In the genomic region with DNA sequence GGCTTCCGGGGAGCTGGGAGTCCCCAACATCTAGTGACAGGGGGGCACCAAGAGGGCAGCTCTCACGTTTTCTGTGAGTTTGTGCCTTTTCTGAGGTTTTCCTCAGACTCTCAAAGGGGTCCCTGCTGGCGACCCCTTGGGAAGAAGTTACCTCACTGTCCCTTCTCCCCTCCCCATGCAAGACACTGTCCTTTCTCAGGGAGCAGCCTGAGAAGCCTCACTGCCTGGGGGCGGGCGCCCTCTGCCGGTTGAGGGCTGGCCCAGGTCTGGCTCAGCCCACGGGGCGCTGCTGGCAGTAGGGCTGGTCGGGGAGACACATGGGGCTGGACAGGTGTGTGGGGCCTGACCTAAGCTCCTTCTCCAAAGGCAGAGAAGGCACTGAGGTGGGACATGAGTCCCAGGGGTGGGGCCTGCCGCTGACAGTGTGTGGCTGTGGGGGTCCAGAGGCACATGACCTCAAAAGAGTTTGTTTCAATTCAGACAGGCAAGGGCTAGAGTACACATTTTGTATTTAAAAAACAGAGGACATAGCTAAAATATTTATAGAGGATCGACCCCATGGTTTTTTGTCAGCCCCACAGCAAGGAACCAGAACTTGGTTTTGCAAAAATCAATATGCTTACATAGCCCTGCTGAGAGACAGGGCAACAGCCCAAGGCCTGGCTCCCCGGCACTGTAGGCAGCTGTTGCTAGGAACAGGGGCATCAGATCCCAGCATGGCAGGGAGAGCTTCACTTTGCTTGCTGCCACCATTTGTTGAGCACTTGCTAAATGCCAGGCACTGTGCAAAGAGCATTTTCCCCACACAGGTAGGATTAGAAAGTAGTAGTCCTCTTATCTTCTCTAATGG, we compare ENCODE assay signal across 1 cellular context.
TF ChIP-seq lines count a peak whose summit lies in the region.

No MANE protein-coding gene starts in this region.

TF ChIP-seq in HepG2, 621 proteins besides CTCF, POLR2A, EP300 and RAD21 (continued from another document):
- TF ChIP-seq, protein P1, sequence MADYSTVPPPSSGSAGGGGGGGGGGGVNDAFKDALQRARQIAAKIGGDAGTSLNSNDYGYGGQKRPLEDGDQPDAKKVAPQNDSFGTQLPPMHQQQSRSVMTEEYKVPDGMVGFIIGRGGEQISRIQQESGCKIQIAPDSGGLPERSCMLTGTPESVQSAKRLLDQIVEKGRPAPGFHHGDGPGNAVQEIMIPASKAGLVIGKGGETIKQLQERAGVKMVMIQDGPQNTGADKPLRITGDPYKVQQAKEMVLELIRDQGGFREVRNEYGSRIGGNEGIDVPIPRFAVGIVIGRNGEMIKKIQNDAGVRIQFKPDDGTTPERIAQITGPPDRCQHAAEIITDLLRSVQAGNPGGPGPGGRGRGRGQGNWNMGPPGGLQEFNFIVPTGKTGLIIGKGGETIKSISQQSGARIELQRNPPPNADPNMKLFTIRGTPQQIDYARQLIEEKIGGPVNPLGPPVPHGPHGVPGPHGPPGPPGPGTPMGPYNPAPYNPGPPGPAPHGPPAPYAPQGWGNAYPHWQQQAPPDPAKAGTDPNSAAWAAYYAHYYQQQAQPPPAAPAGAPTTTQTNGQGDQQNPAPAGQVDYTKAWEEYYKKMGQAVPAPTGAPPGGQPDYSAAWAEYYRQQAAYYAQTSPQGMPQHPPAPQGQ (CRISPR knock-in tag; IDR thresholded peaks at IDR 0.05; ENCODE audit: borderline replicate concordance) = no peak
- TF ChIP-seq NFKB2 (CRISPR knock-in tag; IDR thresholded peaks at IDR 0.05; ENCODE audit: borderline replicate concordance) (peak; percentile 48; the same call in 1 of the 2 replicates), MEF2D (CRISPR knock-in tag; IDR thresholded peaks at IDR 0.05) (peak; percentile 37; the same call in 1 of the 2 replicates), ZKSCAN8 (CRISPR knock-in tag; IDR thresholded peaks at IDR 0.05; ENCODE audit: borderline replicate concordance) (no peak; the same call in 1 of the 2 replicates), ZBTB8A (CRISPR knock-in tag; IDR thresholded peaks at IDR 0.05; ENCODE audit: borderline replicate concordance, low read depth) (no peak), ZNF274 (CRISPR knock-in tag; IDR thresholded peaks at IDR 0.05) (0 out of 2 replicates have a peak, but pooled peaks have one; percentile 29), ZNF660 (CRISPR knock-in tag; IDR thresholded peaks at IDR 0.05; ENCODE audit: borderline replicate concordance, low read depth) (no peak), ZSCAN22 (CRISPR knock-in tag; IDR thresholded peaks at IDR 0.05) (no peak), GATA4 (IDR thresholded peaks at IDR 0.05; ENCODE audit: borderline replicate concordance, low read depth) (no peak), MTF2 (CRISPR knock-in tag; IDR thresholded peaks at IDR 0.05; ENCODE audit: borderline replicate concordance) (no peak), ZNF501 (CRISPR knock-in tag; IDR thresholded peaks at IDR 0.05) (0 out of 2 replicates have a peak, but pooled peaks have one; percentile 51), ZNF850 (CRISPR knock-in tag; conservative IDR thresholded peaks at IDR 0.05) (no peak), ZNF451 (CRISPR knock-in tag; IDR thresholded peaks at IDR 0.05) (no peak), THAP11 (CRISPR knock-in tag; IDR thresholded peaks at IDR 0.05) (peak; percentile 35; the same call in 1 of the 2 replicates), ZNF567 (CRISPR knock-in tag; IDR thresholded peaks at IDR 0.05; ENCODE audit: borderline replicate concordance) (no peak), ZSCAN12 (CRISPR knock-in tag; IDR thresholded peaks at IDR 0.05) (no peak), GFI1 (CRISPR knock-in tag; IDR thresholded peaks at IDR 0.05; ENCODE audit: borderline replicate concordance) (peak; percentile 49; the same call in 1 of the 2 replicates), RXRA (CRISPR knock-in tag; IDR thresholded peaks at IDR 0.05) (no peak), TOE1 (CRISPR knock-in tag; IDR thresholded peaks at IDR 0.05) (no peak), ZNF264 (CRISPR knock-in tag; IDR thresholded peaks at IDR 0.05) (no peak), GLI4 (CRISPR knock-in tag; IDR thresholded peaks at IDR 0.05; ENCODE audit: borderline replicate concordance) (no peak), GZF1 (CRISPR knock-in tag; IDR thresholded peaks at IDR 0.05) (no peak), CENPT (CRISPR knock-in tag; IDR thresholded peaks at IDR 0.05; ENCODE audit: low read depth) (no peak), MAF1 (CRISPR knock-in tag; IDR thresholded peaks at IDR 0.05; ENCODE audit: borderline replicate concordance) (no peak), HNRNPLL (IDR thresholded peaks at IDR 0.05; ENCODE audit: low read depth, low read length, poor library complexity, severe bottlenecking) (peak; percentile 28), GABPB1 (CRISPR knock-in tag; IDR thresholded peaks at IDR 0.05) (peak; percentile 45; the same call in 1 of the 2 replicates), NRL (CRISPR knock-in tag; IDR thresholded peaks at IDR 0.05; ENCODE audit: borderline replicate concordance) (no peak), ATAD3A (CRISPR knock-in tag; IDR thresholded peaks at IDR 0.05) (no peak), RNF2 (conservative IDR thresholded peaks at IDR 0.05; ENCODE audit: low read depth) (no peak), SRSF4 (IDR thresholded peaks at IDR 0.05; ENCODE audit: low read depth, low read length, poor library complexity, severe bottlenecking) (no peak), KLF16 (CRISPR knock-in tag; IDR thresholded peaks at IDR 0.05) (no peak), HNRNPH1 (optimal IDR thresholded peaks at IDR 0.05; ENCODE audit: low read depth, low read length) (no peak), NFRKB (IDR thresholded peaks at IDR 0.05) (no peak), PHB2 (IDR thresholded peaks at IDR 0.05; ENCODE audit: partially characterized antibody) (no peak), XRCC5 (optimal IDR thresholded peaks at IDR 0.05; ENCODE audit: low read length) (peak; percentile 59), ZFP41 (CRISPR knock-in tag; IDR thresholded peaks at IDR 0.05; ENCODE audit: borderline replicate concordance) (no peak), KMT2A (CRISPR knock-in tag; IDR thresholded peaks at IDR 0.05) (no peak), ZSCAN25 (CRISPR knock-in tag; IDR thresholded peaks at IDR 0.05) (0 out of 2 replicates have a peak, but pooled peaks have one; percentile 27), KLF9 (CRISPR knock-in tag; IDR thresholded peaks at IDR 0.05; ENCODE audit: low read depth) (no peak), ZNF432 (CRISPR knock-in tag; IDR thresholded peaks at IDR 0.05; ENCODE audit: borderline replicate concordance) (no peak), KDM4B (CRISPR knock-in tag; IDR thresholded peaks at IDR 0.05) (no peak), ZNF678 (CRISPR knock-in tag; IDR thresholded peaks at IDR 0.05) (no peak), CCAR2 (optimal IDR thresholded peaks at IDR 0.05; ENCODE audit: low read depth, low read length) (no peak), CBFB (CRISPR knock-in tag; IDR thresholded peaks at IDR 0.05) (no peak), ZNF101 (CRISPR knock-in tag; IDR thresholded peaks at IDR 0.05; ENCODE audit: borderline replicate concordance, low read depth) (no peak), KLF12 (CRISPR knock-in tag; IDR thresholded peaks at IDR 0.05; ENCODE audit: borderline replicate concordance) (no peak)
- TF ChIP-seq, protein P2, sequence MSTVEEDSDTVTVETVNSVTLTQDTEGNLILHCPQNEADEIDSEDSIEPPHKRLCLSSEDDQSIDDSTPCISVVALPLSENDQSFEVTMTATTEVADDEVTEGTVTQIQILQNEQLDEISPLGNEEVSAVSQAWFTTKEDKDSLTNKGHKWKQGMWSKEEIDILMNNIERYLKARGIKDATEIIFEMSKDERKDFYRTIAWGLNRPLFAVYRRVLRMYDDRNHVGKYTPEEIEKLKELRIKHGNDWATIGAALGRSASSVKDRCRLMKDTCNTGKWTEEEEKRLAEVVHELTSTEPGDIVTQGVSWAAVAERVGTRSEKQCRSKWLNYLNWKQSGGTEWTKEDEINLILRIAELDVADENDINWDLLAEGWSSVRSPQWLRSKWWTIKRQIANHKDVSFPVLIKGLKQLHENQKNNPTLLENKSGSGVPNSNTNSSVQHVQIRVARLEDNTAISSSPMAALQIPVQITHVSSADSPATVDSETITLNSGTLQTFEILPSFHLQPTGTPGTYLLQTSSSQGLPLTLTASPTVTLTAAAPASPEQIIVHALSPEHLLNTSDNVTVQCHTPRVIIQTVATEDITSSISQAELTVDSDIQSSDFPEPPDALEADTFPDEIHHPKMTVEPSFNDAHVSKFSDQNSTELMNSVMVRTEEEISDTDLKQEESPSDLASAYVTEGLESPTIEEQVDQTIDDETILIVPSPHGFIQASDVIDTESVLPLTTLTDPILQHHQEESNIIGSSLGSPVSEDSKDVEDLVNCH (CRISPR knock-in tag; IDR thresholded peaks at IDR 0.05) = no peak
- TF ChIP-seq, protein P3, sequence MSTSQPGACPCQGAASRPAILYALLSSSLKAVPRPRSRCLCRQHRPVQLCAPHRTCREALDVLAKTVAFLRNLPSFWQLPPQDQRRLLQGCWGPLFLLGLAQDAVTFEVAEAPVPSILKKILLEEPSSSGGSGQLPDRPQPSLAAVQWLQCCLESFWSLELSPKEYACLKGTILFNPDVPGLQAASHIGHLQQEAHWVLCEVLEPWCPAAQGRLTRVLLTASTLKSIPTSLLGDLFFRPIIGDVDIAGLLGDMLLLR (CRISPR knock-in tag; IDR thresholded peaks at IDR 0.05) = no peak
- TF ChIP-seq, protein P4, sequence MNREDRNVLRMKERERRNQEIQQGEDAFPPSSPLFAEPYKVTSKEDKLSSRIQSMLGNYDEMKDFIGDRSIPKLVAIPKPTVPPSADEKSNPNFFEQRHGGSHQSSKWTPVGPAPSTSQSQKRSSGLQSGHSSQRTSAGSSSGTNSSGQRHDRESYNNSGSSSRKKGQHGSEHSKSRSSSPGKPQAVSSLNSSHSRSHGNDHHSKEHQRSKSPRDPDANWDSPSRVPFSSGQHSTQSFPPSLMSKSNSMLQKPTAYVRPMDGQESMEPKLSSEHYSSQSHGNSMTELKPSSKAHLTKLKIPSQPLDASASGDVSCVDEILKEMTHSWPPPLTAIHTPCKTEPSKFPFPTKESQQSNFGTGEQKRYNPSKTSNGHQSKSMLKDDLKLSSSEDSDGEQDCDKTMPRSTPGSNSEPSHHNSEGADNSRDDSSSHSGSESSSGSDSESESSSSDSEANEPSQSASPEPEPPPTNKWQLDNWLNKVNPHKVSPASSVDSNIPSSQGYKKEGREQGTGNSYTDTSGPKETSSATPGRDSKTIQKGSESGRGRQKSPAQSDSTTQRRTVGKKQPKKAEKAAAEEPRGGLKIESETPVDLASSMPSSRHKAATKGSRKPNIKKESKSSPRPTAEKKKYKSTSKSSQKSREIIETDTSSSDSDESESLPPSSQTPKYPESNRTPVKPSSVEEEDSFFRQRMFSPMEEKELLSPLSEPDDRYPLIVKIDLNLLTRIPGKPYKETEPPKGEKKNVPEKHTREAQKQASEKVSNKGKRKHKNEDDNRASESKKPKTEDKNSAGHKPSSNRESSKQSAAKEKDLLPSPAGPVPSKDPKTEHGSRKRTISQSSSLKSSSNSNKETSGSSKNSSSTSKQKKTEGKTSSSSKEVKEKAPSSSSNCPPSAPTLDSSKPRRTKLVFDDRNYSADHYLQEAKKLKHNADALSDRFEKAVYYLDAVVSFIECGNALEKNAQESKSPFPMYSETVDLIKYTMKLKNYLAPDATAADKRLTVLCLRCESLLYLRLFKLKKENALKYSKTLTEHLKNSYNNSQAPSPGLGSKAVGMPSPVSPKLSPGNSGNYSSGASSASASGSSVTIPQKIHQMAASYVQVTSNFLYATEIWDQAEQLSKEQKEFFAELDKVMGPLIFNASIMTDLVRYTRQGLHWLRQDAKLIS (CRISPR knock-in tag; IDR thresholded peaks at IDR 0.05) = no peak
- TF ChIP-seq, protein P5, sequence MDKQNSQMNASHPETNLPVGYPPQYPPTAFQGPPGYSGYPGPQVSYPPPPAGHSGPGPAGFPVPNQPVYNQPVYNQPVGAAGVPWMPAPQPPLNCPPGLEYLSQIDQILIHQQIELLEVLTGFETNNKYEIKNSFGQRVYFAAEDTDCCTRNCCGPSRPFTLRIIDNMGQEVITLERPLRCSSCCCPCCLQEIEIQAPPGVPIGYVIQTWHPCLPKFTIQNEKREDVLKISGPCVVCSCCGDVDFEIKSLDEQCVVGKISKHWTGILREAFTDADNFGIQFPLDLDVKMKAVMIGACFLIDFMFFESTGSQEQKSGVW (CRISPR knock-in tag; IDR thresholded peaks at IDR 0.05; ENCODE audit: borderline replicate concordance) = no peak
- TF ChIP-seq, protein P6, sequence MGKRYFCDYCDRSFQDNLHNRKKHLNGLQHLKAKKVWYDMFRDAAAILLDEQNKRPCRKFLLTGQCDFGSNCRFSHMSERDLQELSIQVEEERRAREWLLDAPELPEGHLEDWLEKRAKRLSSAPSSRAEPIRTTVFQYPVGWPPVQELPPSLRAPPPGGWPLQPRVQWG (CRISPR knock-in tag; IDR thresholded peaks at IDR 0.05; ENCODE audit: borderline replicate concordance, low read depth) = no peak
- TF ChIP-seq, protein P7, sequence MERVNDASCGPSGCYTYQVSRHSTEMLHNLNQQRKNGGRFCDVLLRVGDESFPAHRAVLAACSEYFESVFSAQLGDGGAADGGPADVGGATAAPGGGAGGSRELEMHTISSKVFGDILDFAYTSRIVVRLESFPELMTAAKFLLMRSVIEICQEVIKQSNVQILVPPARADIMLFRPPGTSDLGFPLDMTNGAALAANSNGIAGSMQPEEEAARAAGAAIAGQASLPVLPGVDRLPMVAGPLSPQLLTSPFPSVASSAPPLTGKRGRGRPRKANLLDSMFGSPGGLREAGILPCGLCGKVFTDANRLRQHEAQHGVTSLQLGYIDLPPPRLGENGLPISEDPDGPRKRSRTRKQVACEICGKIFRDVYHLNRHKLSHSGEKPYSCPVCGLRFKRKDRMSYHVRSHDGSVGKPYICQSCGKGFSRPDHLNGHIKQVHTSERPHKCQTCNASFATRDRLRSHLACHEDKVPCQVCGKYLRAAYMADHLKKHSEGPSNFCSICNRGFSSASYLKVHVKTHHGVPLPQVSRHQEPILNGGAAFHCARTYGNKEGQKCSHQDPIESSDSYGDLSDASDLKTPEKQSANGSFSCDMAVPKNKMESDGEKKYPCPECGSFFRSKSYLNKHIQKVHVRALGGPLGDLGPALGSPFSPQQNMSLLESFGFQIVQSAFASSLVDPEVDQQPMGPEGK (CRISPR knock-in tag; IDR thresholded peaks at IDR 0.05) = peak; percentile 36; the same call in 1 of the 2 replicates
